ENCODE assay signal across 8 cellular contexts in the genomic region with DNA sequence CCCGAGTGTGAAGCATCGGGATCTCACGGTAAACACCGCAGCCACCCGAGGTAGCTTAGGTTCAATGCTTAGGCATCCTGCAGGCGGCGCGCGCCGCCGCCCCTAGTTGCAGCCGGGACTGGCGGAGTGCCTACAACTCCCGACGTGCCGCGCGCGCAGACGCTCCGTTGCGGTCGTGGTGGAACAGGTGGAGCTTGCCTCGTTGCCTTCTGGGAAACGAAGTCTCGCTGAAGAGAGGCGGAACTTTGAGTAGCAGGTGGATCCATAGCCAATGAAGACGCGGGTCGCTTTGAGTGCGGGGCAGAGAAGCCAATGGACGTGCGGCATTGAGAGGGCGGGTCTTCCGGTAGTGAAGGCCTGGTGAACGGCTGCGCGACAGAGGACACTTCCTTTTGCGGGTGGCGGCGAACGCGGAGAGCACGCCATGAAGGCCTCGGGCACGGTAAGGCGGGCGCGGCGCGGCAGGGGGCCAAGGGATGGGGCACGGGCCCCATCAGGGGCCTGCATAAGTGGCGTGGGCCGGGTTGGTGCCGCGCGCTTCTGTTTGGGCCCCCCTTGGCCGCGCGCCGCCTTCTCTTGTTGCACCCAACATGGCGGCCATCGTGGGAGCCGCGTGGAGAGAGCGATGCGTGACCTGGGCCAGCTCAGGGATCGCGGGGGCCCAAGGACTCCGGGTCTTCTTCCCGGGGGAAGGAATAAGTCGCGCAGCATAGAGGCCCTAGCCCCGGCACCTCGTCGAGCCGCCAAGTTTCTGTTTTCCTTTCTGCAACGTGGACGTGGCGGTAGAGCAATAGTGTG. TPM values are rescaled to one million over a fixed set of nuclear protein-coding genes. Genes with fewer than 3 reads are reported as not detected.
DNase-seq lines count a peak whose midpoint lies in the region; ATAC-seq, FAIRE-seq and TF ChIP-seq lines count a peak whose summit lies in the region.

A gene (plus strand): TSS at position 378 of the 798 bp plus-strand sequence. CDS start 47 bp downstream, at position 425.

- peak; percentile 98 for TF ChIP-seq POLR2A in GM19193 (IDR thresholded peaks at IDR 0.05; ENCODE audit: extremely low read depth, insufficient read depth, insufficient read length)

- FAIRE-seq in colon (lab: Jason Lieb, UNC), result peak; percentile 80

- H3K4me1 ChIP-seq in BE2C, result no peaks in the 10 kb centered on the region

- H3K4me3 ChIP-seq in BE2C (ENCODE audit: low read depth, low read length), result peak within 1 kb of the TSS; percentile 81

- no peaks in the 10 kb centered on the region for H3K27me3 ChIP-seq in BE2C

- TF ChIP-seq CTCF in BE2C (IDR thresholded peaks at IDR 0.05; ENCODE audit: low read depth, low read length), result peak; percentile 87

- DNase-seq in BE2C (peak; percentile 99), NCI-H524 (lab: John Stamatoyannopoulos, UW) (peak; percentile 100), kidney tubule cell (ENCODE audit: low spot score) (peak; percentile 100)
- peak; percentile 97 to 99 for DNase-seq in activated CD4-positive, alpha-beta T cell treated with anti-CD3 and anti-CD28 coated beads for 4 hours
- DNase-seq in stimulated activated CD4-positive, alpha-beta T cell treated with anti-CD3 and anti-CD28 coated beads, Interleukin-1b, Interleukin-23, amount 100 ng/mL, for 4 hours (ENCODE audit: low read depth in 2 of 2), result peak; percentile 94 to 98

- H3K9me3 ChIP-seq in BE2C, result no peaks in the 10 kb centered on the region

- peaks cover 48% of the 10 kb centered on the region for H3K36me3 ChIP-seq in BE2C

- ATAC-seq in HG03442 (IDR thresholded peaks at IDR 0.05; ENCODE audit: unreplicated experiment), result peak; percentile 92

RNA-seq across cellular contexts. Expression of the gene that starts here (rescaled TPM):
- 4,052 TPM for polyA plus RNA-seq in BE2C (2012; ENCODE audit: insufficient read depth, insufficient read length, low read depth)

Comparison
In these comparisons a context has a peak if more than half of its experiments do, and no peak if none do; other contexts are left out.
1. Peak in every context shown above with its lines: DNase-seq, ATAC-seq and H3K4me3 ChIP-seq.